In genomic region chr11:67315325-67315909, GRCh38 we compare ENCODE assay signal across 15 cellular contexts. TPM values are rescaled to one million over a fixed set of nuclear protein-coding genes. Genes with fewer than 3 reads are reported as not detected.
A peak's percentile ranks its signal among the peaks of the same experiment; 100 is the strongest.
DNase-seq lines count a peak whose midpoint lies in the region; ATAC-seq and TF ChIP-seq lines count a peak whose summit lies in the region.
"Had no signal": no experiment of that assay in that cellular context is flagged by ENCODE, and none has a peak within 500 bp of the region (broad histone marks: within the 10 kb centered on the region; RNA-seq: fewer than 3 reads in every experiment).

No MANE protein-coding gene starts in this region.

- peak overlapping the region; percentile 96 for H3K4me3 Mint-ChIP-seq in Caco-2 (ENCODE audit: unreplicated experiment)
- peak overlapping the region; percentile 29 for H3K4me3 Mint-ChIP-seq in activated T-helper 17 cell treated with anti-CD3 and anti-CD28 coated beads, Interleukin-2, amount 50 U/mL, for 72 hours
- peak overlapping the region; percentile 58 for H3K4me3 Mint-ChIP-seq in nephron progenitor cell

- no peaks in the 10 kb centered on the region for H3K27me3 ChIP-seq in Caco-2 (replicated peaks; ENCODE audit: control insufficient read depth, insufficient read depth, low read length)
- H3K27me3 ChIP-seq: esophagus muscularis mucosa, sigmoid colon had no signal

- no peak for ATAC-seq in activated T-helper 17 cell treated with anti-CD3 and anti-CD28 coated beads, Interleukin-2, amount 50 U/mL, for 72 hours (replicated peaks)
- ATAC-seq in GM18520 (IDR thresholded peaks at IDR 0.05; ENCODE audit: unreplicated experiment) (no peak), HG03378 (IDR thresholded peaks at IDR 0.05; ENCODE audit: unreplicated experiment) (no peak)
- ATAC-seq: activated CD4-positive, CD25-positive, alpha-beta regulatory T cell treated with anti-CD3 and anti-CD28 coated beads, Interleukin-2, amount 50 U/mL, for 24 hours had no signal

- H3K27me3 Mint-ChIP-seq in Caco-2 (ENCODE audit: insufficient read depth, unreplicated experiment) (no peaks in the 10 kb centered on the region), nephron progenitor cell (ENCODE audit: low read depth, poor library complexity) (peaks cover 25% of the 10 kb centered on the region)
- no peaks in the 10 kb centered on the region for H3K27me3 Mint-ChIP-seq in activated T-helper 17 cell treated with anti-CD3 and anti-CD28 coated beads, Interleukin-2, amount 50 U/mL, for 72 hours

- H3K9me3 ChIP-seq in Caco-2 = no peaks in the 10 kb centered on the region
- H3K9me3 ChIP-seq: esophagus muscularis mucosa, sigmoid colon had no signal

- H3K36me3 Mint-ChIP-seq in Caco-2 (ENCODE audit: insufficient read depth, unreplicated experiment) (peaks cover 23% of the 10 kb centered on the region), nephron progenitor cell (ENCODE audit: low read depth) (no peaks in the 10 kb centered on the region)
- peaks cover 6% of the 10 kb centered on the region for H3K36me3 Mint-ChIP-seq in activated T-helper 17 cell treated with anti-CD3 and anti-CD28 coated beads, Interleukin-2, amount 50 U/mL, for 72 hours (ENCODE audit: low read depth)

- H3K4me1 Mint-ChIP-seq in Caco-2 (ENCODE audit: low read depth, unreplicated experiment) = peaks cover 19% of the 10 kb centered on the region
- peaks cover 31% of the 10 kb centered on the region for H3K4me1 Mint-ChIP-seq in activated T-helper 17 cell treated with anti-CD3 and anti-CD28 coated beads, Interleukin-2, amount 50 U/mL, for 72 hours
- peaks cover 21% of the 10 kb centered on the region for H3K4me1 Mint-ChIP-seq in nephron progenitor cell

- DNase-seq in NCI-H510A treated with DMSO at 0.1 percent for 48 hours (lab: John Stamatoyannopoulos, UW) = peak; percentile 65
- DNase-seq in NCI-H510A (lab: John Stamatoyannopoulos, UW) = no peak
- DNase-seq in Caco-2 = peak in 1 of 2 experiments; percentile 25
- no peak for DNase-seq in nephron progenitor cell
- no peak for DNase-seq in epidermal melanocyte (ENCODE audit: insufficient read length, low spot score)
- DNase-seq: glutamatergic neuron; NCI-H2081 treated with DMSO at 0.1 percent for 48 hours; NCI-H82; sigmoid colon; stimulated activated CD4-positive, alpha-beta T cell treated with anti-CD3 and anti-CD28 coated beads, Interleukin-2, amount 100 ng/mL, for 24 hours had no signal

- TF ChIP-seq CTCF in Caco-2 (IDR thresholded peaks at IDR 0.05; ENCODE audit: insufficient read depth in 1 of 2, low read depth in 1 of 2, low read length in 1 of 2, severe bottlenecking in 1 of 2, unreplicated experiment in 1 of 2) (no peak), nephron progenitor cell (IDR thresholded peaks at IDR 0.05) (no peak)

- H3K4me3 ChIP-seq in Caco-2 (ENCODE audit: low read depth, low read length) = no peak overlapping the region
- H3K4me3 ChIP-seq: esophagus muscularis mucosa, sigmoid colon had no signal

- CTCF ChIA-PET in Caco-2 (lab: Charles Lee) = interaction anchor here (0.7 to 0.9 kb wide), 2 partner anchors 30 to 54 kb away, joined by 3 read pairs; no protein-coding TSS in a partner anchor

- intact Hi-C loops in Caco-2 (cut with micrococcal nuclease; ENCODE audit: unreplicated experiment) = loop anchor here (5.0 kb wide), 1 partner anchor 258 kb away; the partner anchor contains the start of gene RHOD

- H3K27ac Mint-ChIP-seq in Caco-2 (ENCODE audit: unreplicated experiment) (peak overlapping the region; percentile 30), nephron progenitor cell (no peak overlapping the region)
- no peak overlapping the region for H3K27ac Mint-ChIP-seq in activated T-helper 17 cell treated with anti-CD3 and anti-CD28 coated beads, Interleukin-2, amount 50 U/mL, for 72 hours

- H3K36me3 ChIP-seq in Caco-2 (ENCODE audit: control insufficient read depth, insufficient read depth, low read length) = no peaks in the 10 kb centered on the region; the same call in 1 of the 2 replicates

- peaks cover 25% of the 10 kb centered on the region for H3K4me1 ChIP-seq in Caco-2

- POLR2A ChIA-PET in Caco-2 (lab: Charles Lee) = no interaction called here

- H3K9me3 Mint-ChIP-seq in Caco-2 (ENCODE audit: unreplicated experiment) (no peaks in the 10 kb centered on the region), nephron progenitor cell (no peaks in the 10 kb centered on the region)
- no peaks in the 10 kb centered on the region for H3K9me3 Mint-ChIP-seq in activated T-helper 17 cell treated with anti-CD3 and anti-CD28 coated beads, Interleukin-2, amount 50 U/mL, for 72 hours

- no TSS peak for BruUV-seq in Caco-2 (replicated peaks; lab: Mats Ljungman, UMichigan)

RNA-seq across cellular contexts. Expression of gene SSH3, which starts 12.1 kb away (rescaled TPM):
- total RNA-seq in Caco-2 (2022) = 81.2 and 89.6 TPM in 2 replicates
- 10 to 100 TPM; 15.8 to 22.0 TPM for total RNA-seq in activated T-helper 17 cell treated with anti-CD3 and anti-CD28 coated beads, Interleukin-2, amount 50 U/mL, for 72 hours

RNA-seq across cellular contexts. Expression of gene ANKRD13D, which starts 26.3 kb away (rescaled TPM):
- 83.3 and 88.6 TPM in 2 replicates for total RNA-seq in Caco-2 (2022)
- total RNA-seq in activated T-helper 17 cell treated with anti-CD3 and anti-CD28 coated beads, Interleukin-2, amount 50 U/mL, for 72 hours = 100 to 1,000 TPM; 102 to 137 TPM

RNA-seq across cellular contexts. Expression of gene POLD4, which starts 37.9 kb away (rescaled TPM):
- 29.8 and 30.8 TPM in 2 replicates for total RNA-seq in Caco-2 (2022)
- 10 to 100 TPM; 32.4 to 60.2 TPM for total RNA-seq in activated T-helper 17 cell treated with anti-CD3 and anti-CD28 coated beads, Interleukin-2, amount 50 U/mL, for 72 hours

RNA-seq across cellular contexts. Expression of gene GRK2, which starts 49.1 kb away (rescaled TPM):
- total RNA-seq in Caco-2 (2022) = 113 and 120 TPM in 2 replicates
- total RNA-seq in activated T-helper 17 cell treated with anti-CD3 and anti-CD28 coated beads, Interleukin-2, amount 50 U/mL, for 72 hours = 100 to 1,000 TPM; 197 to 265 TPM

RNA-seq across cellular contexts. Expression of gene CLCF1, which starts 58.0 kb away (rescaled TPM):
- total RNA-seq in Caco-2 (2022) = 4.5 and 5.8 TPM in 2 replicates
- 1 to 10 TPM in 1 of 2 donors, under 1 TPM in 1; 0.22 to 1.1 TPM for total RNA-seq in activated T-helper 17 cell treated with anti-CD3 and anti-CD28 coated beads, Interleukin-2, amount 50 U/mL, for 72 hours

Comparison
In these comparisons a context has a peak if more than half of its experiments do, and no peak if none do; other contexts are left out.
1. H3K4me3 Mint-ChIP-seq: peak in every context shown above with its lines; median percentile 96 in Caco-2; 58 in nephron progenitor cell; 29 in activated T-helper 17 cell treated with anti-CD3 and anti-CD28 coated beads, Interleukin-2, amount 50 U/mL, for 72 hours.